1 cellular context compared by ENCODE assay signal in the genomic region with DNA sequence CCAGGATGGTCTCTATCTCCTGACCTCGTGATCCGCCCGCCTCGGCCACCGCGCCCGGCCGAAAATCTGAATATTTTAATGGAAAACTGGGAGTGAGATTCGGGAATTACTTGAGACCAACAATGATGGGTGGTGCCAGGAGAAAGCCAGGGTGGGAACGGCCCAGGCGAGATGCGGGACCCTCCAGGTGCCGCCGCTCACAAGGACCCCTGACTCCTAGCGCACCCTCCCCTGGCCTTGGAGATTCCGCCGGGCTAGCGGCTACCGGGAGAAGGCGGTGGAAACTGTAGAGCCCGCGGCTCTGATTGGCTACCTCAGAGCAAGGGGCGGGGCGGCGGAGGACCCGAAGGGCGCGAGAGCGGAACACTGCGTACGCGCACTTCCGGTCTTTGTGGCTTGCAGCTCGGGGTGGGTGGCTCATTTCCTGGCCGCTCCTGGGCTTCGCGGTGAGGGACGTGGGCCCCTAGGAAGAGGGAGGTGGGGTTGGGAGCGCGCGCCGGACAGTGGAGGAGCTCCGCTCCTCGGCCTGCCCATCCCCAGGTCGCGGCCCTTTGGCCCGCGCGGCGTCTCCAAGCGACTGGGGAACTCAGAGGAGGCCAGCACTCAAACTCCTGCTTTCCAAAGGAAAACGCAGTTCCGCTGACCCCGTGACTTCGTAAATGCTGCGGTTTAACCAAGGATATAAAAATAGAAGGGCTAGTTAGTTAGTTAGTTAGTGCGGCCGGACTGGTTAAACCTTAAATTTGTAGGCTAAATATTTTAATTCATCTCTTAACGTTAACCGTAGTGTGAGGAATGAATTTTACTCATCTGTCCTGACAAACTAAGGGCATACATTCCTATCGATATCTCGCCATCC.
TF ChIP-seq lines count a peak whose summit lies in the region.

ZNF397 (plus strand) TSS at position 371 of the 859 bp plus-strand sequence. CDS start 1,437 bp downstream, outside the sequence.

TF ChIP-seq in WTC11, 78 proteins besides CTCF, POLR2A, EP300 and RAD21 (continued from another document and continues in another):
- TF ChIP-seq, protein P1, sequence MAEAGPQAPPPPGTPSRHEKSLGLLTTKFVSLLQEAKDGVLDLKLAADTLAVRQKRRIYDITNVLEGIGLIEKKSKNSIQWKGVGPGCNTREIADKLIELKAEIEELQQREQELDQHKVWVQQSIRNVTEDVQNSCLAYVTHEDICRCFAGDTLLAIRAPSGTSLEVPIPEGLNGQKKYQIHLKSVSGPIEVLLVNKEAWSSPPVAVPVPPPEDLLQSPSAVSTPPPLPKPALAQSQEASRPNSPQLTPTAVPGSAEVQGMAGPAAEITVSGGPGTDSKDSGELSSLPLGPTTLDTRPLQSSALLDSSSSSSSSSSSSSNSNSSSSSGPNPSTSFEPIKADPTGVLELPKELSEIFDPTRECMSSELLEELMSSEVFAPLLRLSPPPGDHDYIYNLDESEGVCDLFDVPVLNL (CRISPR knock-in tag; IDR thresholded peaks at IDR 0.05; ENCODE audit: borderline replicate concordance, low read depth): no peak
- TF ChIP-seq SMAD3 (CRISPR knock-in tag; IDR thresholded peaks at IDR 0.05; ENCODE audit: borderline replicate concordance) (peak; percentile 73; the same call in 1 of the 2 replicates), RORB (CRISPR knock-in tag; IDR thresholded peaks at IDR 0.05) (no peak), FOXP1 (CRISPR knock-in tag; IDR thresholded peaks at IDR 0.05; ENCODE audit: borderline replicate concordance) (peak; percentile 39; the same call in 1 of the 2 replicates), TCF7 (CRISPR knock-in tag; IDR thresholded peaks at IDR 0.05; ENCODE audit: low read depth) (no peak), GTF2I (CRISPR knock-in tag; conservative IDR thresholded peaks at IDR 0.05) (no peak), HMGA2 (CRISPR knock-in tag; IDR thresholded peaks at IDR 0.05) (no peak; the same call in 1 of the 2 replicates), NR2C2 (CRISPR knock-in tag; IDR thresholded peaks at IDR 0.05) (no peak), ATF1 (CRISPR knock-in tag; IDR thresholded peaks at IDR 0.05) (no peak), ZBTB21 (CRISPR knock-in tag; IDR thresholded peaks at IDR 0.05; ENCODE audit: borderline replicate concordance) (no peak), ZNF671 (CRISPR knock-in tag; IDR thresholded peaks at IDR 0.05) (no peak), CDX4 (CRISPR knock-in tag; IDR thresholded peaks at IDR 0.05; ENCODE audit: borderline replicate concordance) (no peak), GRHL2 (CRISPR knock-in tag; IDR thresholded peaks at IDR 0.05; ENCODE audit: insufficient replicate concordance, severe bottlenecking) (no peak), MYBL2 (CRISPR knock-in tag; IDR thresholded peaks at IDR 0.05) (peak; percentile 60; the same call in 1 of the 2 replicates), MXD4 (CRISPR knock-in tag; IDR thresholded peaks at IDR 0.05; ENCODE audit: borderline replicate concordance) (no peak), ZNF281 (CRISPR knock-in tag; IDR thresholded peaks at IDR 0.05) (no peak), ZNF263 (CRISPR knock-in tag; IDR thresholded peaks at IDR 0.05; ENCODE audit: low read depth) (no peak), ZNF396 (CRISPR knock-in tag; IDR thresholded peaks at IDR 0.05; ENCODE audit: borderline replicate concordance) (no peak), OVOL2 (CRISPR knock-in tag; IDR thresholded peaks at IDR 0.05; ENCODE audit: borderline replicate concordance) (no peak), HMGXB4 (CRISPR knock-in tag; IDR thresholded peaks at IDR 0.05) (peak; percentile 73; the same call in 1 of the 2 replicates)
- TF ChIP-seq, protein P2, sequence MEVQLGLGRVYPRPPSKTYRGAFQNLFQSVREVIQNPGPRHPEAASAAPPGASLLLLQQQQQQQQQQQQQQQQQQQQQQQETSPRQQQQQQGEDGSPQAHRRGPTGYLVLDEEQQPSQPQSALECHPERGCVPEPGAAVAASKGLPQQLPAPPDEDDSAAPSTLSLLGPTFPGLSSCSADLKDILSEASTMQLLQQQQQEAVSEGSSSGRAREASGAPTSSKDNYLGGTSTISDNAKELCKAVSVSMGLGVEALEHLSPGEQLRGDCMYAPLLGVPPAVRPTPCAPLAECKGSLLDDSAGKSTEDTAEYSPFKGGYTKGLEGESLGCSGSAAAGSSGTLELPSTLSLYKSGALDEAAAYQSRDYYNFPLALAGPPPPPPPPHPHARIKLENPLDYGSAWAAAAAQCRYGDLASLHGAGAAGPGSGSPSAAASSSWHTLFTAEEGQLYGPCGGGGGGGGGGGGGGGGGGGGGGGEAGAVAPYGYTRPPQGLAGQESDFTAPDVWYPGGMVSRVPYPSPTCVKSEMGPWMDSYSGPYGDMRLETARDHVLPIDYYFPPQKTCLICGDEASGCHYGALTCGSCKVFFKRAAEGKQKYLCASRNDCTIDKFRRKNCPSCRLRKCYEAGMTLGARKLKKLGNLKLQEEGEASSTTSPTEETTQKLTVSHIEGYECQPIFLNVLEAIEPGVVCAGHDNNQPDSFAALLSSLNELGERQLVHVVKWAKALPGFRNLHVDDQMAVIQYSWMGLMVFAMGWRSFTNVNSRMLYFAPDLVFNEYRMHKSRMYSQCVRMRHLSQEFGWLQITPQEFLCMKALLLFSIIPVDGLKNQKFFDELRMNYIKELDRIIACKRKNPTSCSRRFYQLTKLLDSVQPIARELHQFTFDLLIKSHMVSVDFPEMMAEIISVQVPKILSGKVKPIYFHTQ (CRISPR knock-in tag; IDR thresholded peaks at IDR 0.05): 0 out of 2 replicates have a peak, but pooled peaks have one; percentile 48
- TF ChIP-seq, protein P3, sequence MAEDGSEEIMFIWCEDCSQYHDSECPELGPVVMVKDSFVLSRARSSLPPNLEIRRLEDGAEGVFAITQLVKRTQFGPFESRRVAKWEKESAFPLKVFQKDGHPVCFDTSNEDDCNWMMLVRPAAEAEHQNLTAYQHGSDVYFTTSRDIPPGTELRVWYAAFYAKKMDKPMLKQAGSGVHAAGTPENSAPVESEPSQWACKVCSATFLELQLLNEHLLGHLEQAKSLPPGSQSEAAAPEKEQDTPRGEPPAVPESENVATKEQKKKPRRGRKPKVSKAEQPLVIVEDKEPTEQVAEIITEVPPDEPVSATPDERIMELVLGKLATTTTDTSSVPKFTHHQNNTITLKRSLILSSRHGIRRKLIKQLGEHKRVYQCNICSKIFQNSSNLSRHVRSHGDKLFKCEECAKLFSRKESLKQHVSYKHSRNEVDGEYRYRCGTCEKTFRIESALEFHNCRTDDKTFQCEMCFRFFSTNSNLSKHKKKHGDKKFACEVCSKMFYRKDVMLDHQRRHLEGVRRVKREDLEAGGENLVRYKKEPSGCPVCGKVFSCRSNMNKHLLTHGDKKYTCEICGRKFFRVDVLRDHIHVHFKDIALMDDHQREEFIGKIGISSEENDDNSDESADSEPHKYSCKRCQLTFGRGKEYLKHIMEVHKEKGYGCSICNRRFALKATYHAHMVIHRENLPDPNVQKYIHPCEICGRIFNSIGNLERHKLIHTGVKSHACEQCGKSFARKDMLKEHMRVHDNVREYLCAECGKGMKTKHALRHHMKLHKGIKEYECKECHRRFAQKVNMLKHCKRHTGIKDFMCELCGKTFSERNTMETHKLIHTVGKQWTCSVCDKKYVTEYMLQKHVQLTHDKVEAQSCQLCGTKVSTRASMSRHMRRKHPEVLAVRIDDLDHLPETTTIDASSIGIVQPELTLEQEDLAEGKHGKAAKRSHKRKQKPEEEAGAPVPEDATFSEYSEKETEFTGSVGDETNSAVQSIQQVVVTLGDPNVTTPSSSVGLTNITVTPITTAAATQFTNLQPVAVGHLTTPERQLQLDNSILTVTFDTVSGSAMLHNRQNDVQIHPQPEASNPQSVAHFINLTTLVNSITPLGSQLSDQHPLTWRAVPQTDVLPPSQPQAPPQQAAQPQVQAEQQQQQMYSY (CRISPR knock-in tag; IDR thresholded peaks at IDR 0.05): no peak
- TF ChIP-seq, protein P4, sequence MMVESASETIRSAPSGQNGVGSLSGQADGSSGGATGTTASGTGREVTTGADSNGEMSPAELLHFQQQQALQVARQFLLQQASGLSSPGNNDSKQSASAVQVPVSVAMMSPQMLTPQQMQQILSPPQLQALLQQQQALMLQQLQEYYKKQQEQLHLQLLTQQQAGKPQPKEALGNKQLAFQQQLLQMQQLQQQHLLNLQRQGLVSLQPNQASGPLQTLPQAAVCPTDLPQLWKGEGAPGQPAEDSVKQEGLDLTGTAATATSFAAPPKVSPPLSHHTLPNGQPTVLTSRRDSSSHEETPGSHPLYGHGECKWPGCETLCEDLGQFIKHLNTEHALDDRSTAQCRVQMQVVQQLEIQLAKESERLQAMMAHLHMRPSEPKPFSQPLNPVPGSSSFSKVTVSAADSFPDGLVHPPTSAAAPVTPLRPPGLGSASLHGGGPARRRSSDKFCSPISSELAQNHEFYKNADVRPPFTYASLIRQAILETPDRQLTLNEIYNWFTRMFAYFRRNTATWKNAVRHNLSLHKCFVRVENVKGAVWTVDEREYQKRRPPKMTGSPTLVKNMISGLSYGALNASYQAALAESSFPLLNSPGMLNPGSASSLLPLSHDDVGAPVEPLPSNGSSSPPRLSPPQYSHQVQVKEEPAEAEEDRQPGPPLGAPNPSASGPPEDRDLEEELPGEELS (CRISPR knock-in tag; IDR thresholded peaks at IDR 0.05): no peak
- TF ChIP-seq, protein P5, sequence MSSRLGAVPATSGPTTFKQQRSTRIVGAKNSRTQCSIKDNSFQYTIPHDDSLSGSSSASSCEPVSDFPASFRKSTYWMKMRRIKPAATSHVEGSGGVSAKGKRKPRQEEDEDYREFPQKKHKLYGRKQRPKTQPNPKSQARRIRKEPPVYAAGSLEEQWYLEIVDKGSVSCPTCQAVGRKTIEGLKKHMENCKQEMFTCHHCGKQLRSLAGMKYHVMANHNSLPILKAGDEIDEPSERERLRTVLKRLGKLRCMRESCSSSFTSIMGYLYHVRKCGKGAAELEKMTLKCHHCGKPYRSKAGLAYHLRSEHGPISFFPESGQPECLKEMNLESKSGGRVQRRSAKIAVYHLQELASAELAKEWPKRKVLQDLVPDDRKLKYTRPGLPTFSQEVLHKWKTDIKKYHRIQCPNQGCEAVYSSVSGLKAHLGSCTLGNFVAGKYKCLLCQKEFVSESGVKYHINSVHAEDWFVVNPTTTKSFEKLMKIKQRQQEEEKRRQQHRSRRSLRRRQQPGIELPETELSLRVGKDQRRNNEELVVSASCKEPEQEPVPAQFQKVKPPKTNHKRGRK (CRISPR knock-in tag; IDR thresholded peaks at IDR 0.05; ENCODE audit: borderline replicate concordance): no peak
- TF ChIP-seq, protein P6, sequence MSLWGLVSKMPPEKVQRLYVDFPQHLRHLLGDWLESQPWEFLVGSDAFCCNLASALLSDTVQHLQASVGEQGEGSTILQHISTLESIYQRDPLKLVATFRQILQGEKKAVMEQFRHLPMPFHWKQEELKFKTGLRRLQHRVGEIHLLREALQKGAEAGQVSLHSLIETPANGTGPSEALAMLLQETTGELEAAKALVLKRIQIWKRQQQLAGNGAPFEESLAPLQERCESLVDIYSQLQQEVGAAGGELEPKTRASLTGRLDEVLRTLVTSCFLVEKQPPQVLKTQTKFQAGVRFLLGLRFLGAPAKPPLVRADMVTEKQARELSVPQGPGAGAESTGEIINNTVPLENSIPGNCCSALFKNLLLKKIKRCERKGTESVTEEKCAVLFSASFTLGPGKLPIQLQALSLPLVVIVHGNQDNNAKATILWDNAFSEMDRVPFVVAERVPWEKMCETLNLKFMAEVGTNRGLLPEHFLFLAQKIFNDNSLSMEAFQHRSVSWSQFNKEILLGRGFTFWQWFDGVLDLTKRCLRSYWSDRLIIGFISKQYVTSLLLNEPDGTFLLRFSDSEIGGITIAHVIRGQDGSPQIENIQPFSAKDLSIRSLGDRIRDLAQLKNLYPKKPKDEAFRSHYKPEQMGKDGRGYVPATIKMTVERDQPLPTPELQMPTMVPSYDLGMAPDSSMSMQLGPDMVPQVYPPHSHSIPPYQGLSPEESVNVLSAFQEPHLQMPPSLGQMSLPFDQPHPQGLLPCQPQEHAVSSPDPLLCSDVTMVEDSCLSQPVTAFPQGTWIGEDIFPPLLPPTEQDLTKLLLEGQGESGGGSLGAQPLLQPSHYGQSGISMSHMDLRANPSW (CRISPR knock-in tag; conservative IDR thresholded peaks at IDR 0.05; ENCODE audit: low read depth): no peak
